ENCODE assay signal across 16 cellular contexts in genomic region chr2:185618630-185619029, GRCh38.
DNase-seq lines count a peak whose midpoint lies in the region; TF ChIP-seq lines count a peak whose summit lies in the region.
"Had no signal": no experiment of that assay in that cellular context is flagged by ENCODE, and none has a peak within 500 bp of the region (broad histone marks: within the 10 kb centered on the region; RNA-seq: fewer than 3 reads in every experiment).

No MANE protein-coding gene starts in this region.

- H3K4me3 Mint-ChIP-seq in nephron progenitor cell: no peak overlapping the region

- 37 to 56% (median 41%) methylated on average over 1 of the region's 1 CpG for WGBS in spleen, 5 donors

- H3K4me1 Mint-ChIP-seq in nephron progenitor cell: no peaks in the 10 kb centered on the region

- intact Hi-C loops in spleen (cut with DNase I; ENCODE audit: low total_unique reads): no loop called here

- no peaks in the 10 kb centered on the region for H3K36me3 ChIP-seq in spleen
- H3K36me3 ChIP-seq: BLaER1 treated with 17β-estradiol and CSF1 and Interleukin-3, amounts not matched to agents 10 nM and 100 nM had no signal

- no peak for TF ChIP-seq CTCF in choroid plexus epithelial cell (conservative IDR thresholded peaks at IDR 0.05; ENCODE audit: low read depth, low read length)
- no peak for TF ChIP-seq CTCF in nephron progenitor cell (IDR thresholded peaks at IDR 0.05)
- TF ChIP-seq CTCF in spleen (IDR thresholded peaks at IDR 0.05 in 8 of 11, conservative IDR thresholded peaks at IDR 0.05 in 3 of 11): no peak

- peaks cover 11% of the 10 kb centered on the region for H3K36me3 Mint-ChIP-seq in nephron progenitor cell (ENCODE audit: low read depth)

- H3K9me3 ChIP-seq in spleen: peaks cover 0 to 31% (median 10%) of the 10 kb centered on the region in 8 donors
- H3K9me3 ChIP-seq: mucosa of descending colon had no signal

- no peaks in the 10 kb centered on the region for H3K27me3 Mint-ChIP-seq in nephron progenitor cell (ENCODE audit: low read depth, poor library complexity)

- H3K27ac Mint-ChIP-seq in nephron progenitor cell: peak overlapping the region; percentile 78

- no peak overlapping the region for H3K4me3 ChIP-seq in choroid plexus epithelial cell (ENCODE audit: low read depth, low read length)
- no peak overlapping the region for H3K4me3 ChIP-seq in spleen
- H3K4me3 ChIP-seq: BLaER1 treated with 17β-estradiol and CSF1 and Interleukin-3, amounts not matched to agents 10 nM and 100 nM; mucosa of descending colon had no signal

- H3K9me3 Mint-ChIP-seq in nephron progenitor cell: peaks cover 19% of the 10 kb centered on the region

- H3K27ac ChIP-seq in spleen: no peak overlapping the region
- H3K27ac ChIP-seq: BLaER1 treated with 17β-estradiol and CSF1 and Interleukin-3, amounts not matched to agents 10 nM and 100 nM had no signal

- H3K4me1 ChIP-seq in spleen: no peaks in the 10 kb centered on the region
- H3K4me1 ChIP-seq: BLaER1 treated with 17β-estradiol and CSF1 and Interleukin-3, amounts not matched to agents 10 nM and 100 nM had no signal

- no peaks in the 10 kb centered on the region for H3K27me3 ChIP-seq in spleen (replicated peaks in 1 of 7)
- H3K27me3 ChIP-seq: BLaER1 treated with 17β-estradiol and CSF1 and Interleukin-3, amounts not matched to agents 10 nM and 100 nM had no signal

- TF ChIP-seq POLR2A in spleen (IDR thresholded peaks at IDR 0.05): no peak

- DNase-seq in HCEC 1CT (peak; percentile 52), OCI-M1 (lab: John Stamatoyannopoulos, UW) (peak; percentile 34), choroid plexus epithelial cell (ENCODE audit: low read depth) (peak; percentile 21), nephron progenitor cell (no peak), spleen (no peak), GM19240 (ENCODE audit: insufficient read length, low spot score) (no peak), SHP77 (lab: John Stamatoyannopoulos, UW) (no peak), NCI-H187 treated with DMSO at 0.1 percent for 48 hours (lab: John Stamatoyannopoulos, UW) (no peak)
- DNase-seq: activated CD4-positive, CD25-positive, alpha-beta regulatory T cell; activated CD8-positive, alpha-beta memory T cell treated with anti-CD3 and anti-CD28 coated beads, Interleukin-2, amount 50 U/mL, for 4 hours; central memory CD4-positive, alpha-beta T cell; DMS79; IMR-90; mucosa of descending colon; NCI-H345 had no signal

Comparison
In these comparisons a context has a peak if more than half of its experiments do, and no peak if none do; other contexts are left out.
1. DNase-seq: peak in HCEC 1CT (single experiment), OCI-M1 (single experiment) and choroid plexus epithelial cell (single experiment); none in nephron progenitor cell (single experiment), spleen (single experiment), GM19240 (single experiment), SHP77 (0 of 2) and NCI-H187 treated with DMSO at 0.1 percent for 48 hours (single experiment).